In genomic region chr3:184314700-184315505, GRCh38 we compare ENCODE assay signal across 9 cellular contexts. TPM values are rescaled to one million over a fixed set of nuclear protein-coding genes. Genes with fewer than 3 reads are reported as not detected.
DNase-seq lines count a peak whose midpoint lies in the region; ATAC-seq and TF ChIP-seq lines count a peak whose summit lies in the region.
"Had no signal": no experiment of that assay in that cellular context is flagged by ENCODE, and none has a peak within 500 bp of the region (broad histone marks: within the 10 kb centered on the region; RNA-seq: fewer than 3 reads in every experiment).

No MANE protein-coding gene starts in this region.

- peaks cover 4% of the 10 kb centered on the region for H4K20me1 ChIP-seq in fibroblast of lung (ENCODE audit: control insufficient read depth, extremely low read depth, insufficient read depth, low read length)

- H3K27me3 Mint-ChIP-seq in activated T-helper 1 cell treated with anti-CD3 and anti-CD28 coated beads, Interleukin-12 subunit alpha, Interleukin-12 subunit beta, Interleukin-2, Interleukin-4 antibody, amounts not matched to agents 30 ng/mL and 10 ng/mL and 1 ng/mL, durations not matched to agents 14 hours and 24 hours and 36 hours (ENCODE audit: insufficient read depth), result no peaks in the 10 kb centered on the region
- H3K27me3 Mint-ChIP-seq in natural killer cell (ENCODE audit: low read depth in 2 of 2), result no peaks in the 10 kb centered on the region

- peak overlapping the region; percentile 94 for H3K9ac ChIP-seq in fibroblast of lung (ENCODE audit: insufficient read depth, low read length)

- peaks cover 29% of the 10 kb centered on the region for H3K36me3 Mint-ChIP-seq in activated T-helper 1 cell treated with anti-CD3 and anti-CD28 coated beads, Interleukin-12 subunit alpha, Interleukin-12 subunit beta, Interleukin-2, Interleukin-4 antibody, amounts not matched to agents 30 ng/mL and 10 ng/mL and 1 ng/mL, durations not matched to agents 14 hours and 24 hours and 36 hours (ENCODE audit: low read depth)
- no peaks in the 10 kb centered on the region for H3K36me3 Mint-ChIP-seq in natural killer cell

- H3K9me3 Mint-ChIP-seq in activated T-helper 1 cell treated with anti-CD3 and anti-CD28 coated beads, Interleukin-12 subunit alpha, Interleukin-12 subunit beta, Interleukin-2, Interleukin-4 antibody, amounts not matched to agents 30 ng/mL and 10 ng/mL and 1 ng/mL, durations not matched to agents 14 hours and 24 hours and 36 hours, result no peaks in the 10 kb centered on the region
- H3K9me3 Mint-ChIP-seq in natural killer cell, result no peaks in the 10 kb centered on the region

- H3K27me3 ChIP-seq in fibroblast of lung (ENCODE audit: control insufficient read depth, insufficient read depth, low read length) (no peaks in the 10 kb centered on the region), thoracic aorta (replicated peaks; ENCODE audit: insufficient read depth) (no peaks in the 10 kb centered on the region)

- peaks cover 29% of the 10 kb centered on the region for H3K4me1 Mint-ChIP-seq in activated T-helper 1 cell treated with anti-CD3 and anti-CD28 coated beads, Interleukin-12 subunit alpha, Interleukin-12 subunit beta, Interleukin-2, Interleukin-4 antibody, amounts not matched to agents 30 ng/mL and 10 ng/mL and 1 ng/mL, durations not matched to agents 14 hours and 24 hours and 36 hours (ENCODE audit: low read depth)
- H3K4me1 Mint-ChIP-seq in natural killer cell, result peaks cover 21 to 41% of the 10 kb centered on the region in 2 donors

- H3K27ac Mint-ChIP-seq in activated T-helper 1 cell treated with anti-CD3 and anti-CD28 coated beads, Interleukin-12 subunit alpha, Interleukin-12 subunit beta, Interleukin-2, Interleukin-4 antibody, amounts not matched to agents 30 ng/mL and 10 ng/mL and 1 ng/mL, durations not matched to agents 14 hours and 24 hours and 36 hours, result peak overlapping the region; percentile 87
- peak overlapping the region; percentile 82 to 91 for H3K27ac Mint-ChIP-seq in natural killer cell

- DNase-seq in AG08395 (ENCODE audit: low spot score) (peak; percentile 85), NOMO-1 treated with DMSO at 0.1 percent for 48 hours (lab: John Stamatoyannopoulos, UW; ENCODE audit: unreplicated experiment) (peak; percentile 68), fibroblast of lung (ENCODE audit: low read depth in 2 of 2) (peak; percentile 77 to 84), natural killer cell (peak; percentile 74), thoracic aorta (ENCODE audit: low spot score) (peak; percentile 55)
- DNase-seq in activated T-helper 1 cell treated with anti-CD3 and anti-CD28 coated beads, Interleukin-12 subunit alpha, Interleukin-12 subunit beta, Interleukin-2, Interleukin-4 antibody, amounts not matched to agents 30 ng/mL and 10 ng/mL and 1 ng/mL, durations not matched to agents 14 hours and 24 hours and 36 hours (ENCODE audit: low spot score), result peak; percentile 58

- H3K9me3 ChIP-seq in fibroblast of lung (ENCODE audit: control insufficient read depth, insufficient read depth, low read depth, low read length) (no peaks in the 10 kb centered on the region), thoracic aorta (no peaks in the 10 kb centered on the region)

- no peak overlapping the region for H2AFZ ChIP-seq in fibroblast of lung (ENCODE audit: low read length)

- H3K36me3 ChIP-seq in fibroblast of lung (ENCODE audit: control insufficient read depth, insufficient read depth, low read length), result peaks cover 11% of the 10 kb centered on the region
- no peaks in the 10 kb centered on the region for H3K36me3 ChIP-seq in thoracic aorta

- TF ChIP-seq CTCF in fibroblast of lung (conservative IDR thresholded peaks at IDR 0.05 in 1 of 2, IDR thresholded peaks at IDR 0.05 in 1 of 2; ENCODE audit: low read depth in 1 of 2, low read length in 2 of 2) (no peak), natural killer cell (IDR thresholded peaks at IDR 0.05) (no peak), thoracic aorta (IDR thresholded peaks at IDR 0.05) (no peak)

- peaks cover 53% of the 10 kb centered on the region for H3K79me2 ChIP-seq in fibroblast of lung (ENCODE audit: control insufficient read depth, insufficient read depth, low read length)

- peak overlapping the region; percentile 95 for H3K4me2 ChIP-seq in fibroblast of lung (ENCODE audit: extremely low read depth, insufficient read depth, low read length)

- H3K4me1 ChIP-seq in fibroblast of lung (ENCODE audit: control insufficient read depth, extremely low read depth, insufficient read depth, low read length) (peaks cover 15% of the 10 kb centered on the region), thoracic aorta (ENCODE audit: control insufficient read depth in 1 of 2, low read depth in 2 of 2) (peaks cover 42 to 45% of the 10 kb centered on the region in 2 donors)

- H3K27ac ChIP-seq in fibroblast of lung (ENCODE audit: insufficient read depth, low read length), result peak overlapping the region; percentile 95
- H3K27ac ChIP-seq in thoracic aorta, result peak overlapping the region; percentile 97 to 100

- H3K4me3 Mint-ChIP-seq in activated T-helper 1 cell treated with anti-CD3 and anti-CD28 coated beads, Interleukin-12 subunit alpha, Interleukin-12 subunit beta, Interleukin-2, Interleukin-4 antibody, amounts not matched to agents 30 ng/mL and 10 ng/mL and 1 ng/mL, durations not matched to agents 14 hours and 24 hours and 36 hours, result peak overlapping the region; percentile 83
- H3K4me3 Mint-ChIP-seq in natural killer cell, result peak overlapping the region; percentile 88

- intact Hi-C loops in activated T-helper 1 cell treated with anti-CD3 and anti-CD28 coated beads, Interleukin-12 subunit alpha, Interleukin-12 subunit beta, Interleukin-2, Interleukin-4 antibody, amounts not matched to agents 30 ng/mL and 10 ng/mL and 1 ng/mL, durations not matched to agents 14 hours and 24 hours and 36 hours (cut with micrococcal nuclease), result loop anchor here (1.0 kb wide), 7 partner anchors 16 to 431 kb away; partner anchors contain the start of genes ABCF3, AP2M1, EEF1AKMT4 and PARL
- intact Hi-C loops in natural killer cell (cut with micrococcal nuclease), result loop anchor here (1.0 kb wide), 1 partner anchor 16 kb away; the partner anchor contains the start of gene PSMD2

- ATAC-seq in GM18861 (IDR thresholded peaks at IDR 0.05; ENCODE audit: unreplicated experiment) (peak; percentile 29), HG03060 (IDR thresholded peaks at IDR 0.05; ENCODE audit: low read depth, unreplicated experiment) (peak; percentile 22), natural killer cell (peak; percentile 69 to 82 (median 73)), thoracic aorta (ENCODE audit: insufficient number of reproducible peaks, low FRiP score, low read depth) (peak; percentile 33)

- H3K4me3 ChIP-seq in fibroblast of lung (replicated peaks in 1 of 4; ENCODE audit: control extremely low read depth in 1 of 4, insufficient read depth in 1 of 4, low read depth in 3 of 4, low read length in 4 of 4) (peak overlapping the region; percentile 90 to 98 (median 95)), thoracic aorta (peak overlapping the region; percentile 99)

RNA-seq across cellular contexts. Expression of gene EIF4G1, which starts 0.5 kb away (rescaled TPM):
- total RNA-seq in activated T-helper 1 cell treated with anti-CD3 and anti-CD28 coated beads, Interleukin-12 subunit alpha, Interleukin-12 subunit beta, Interleukin-2, Interleukin-4 antibody, amounts not matched to agents 30 ng/mL and 10 ng/mL and 1 ng/mL, durations not matched to agents 14 hours and 24 hours and 36 hours, result 657 and 706 TPM in 2 replicates
- total RNA-seq in fibroblast of lung (187 and 263 TPM in 2 replicates), natural killer cell (100 to 1,000 TPM; 220 to 235 (median 227) TPM), thoracic aorta (100 to 1,000 TPM; 254 to 334 TPM)
- polyA plus RNA-seq in fibroblast of lung, result 235 and 349 TPM in 2 replicates
- 257 and 348 TPM in 2 replicates for polyA plus RNA-seq in fibroblast of lung (2012)
- 773 and 961 TPM in 2 replicates for polyA minus RNA-seq in fibroblast of lung (ENCODE audit: low replicate concordance)

RNA-seq across cellular contexts. Expression of gene PSMD2, which starts 15.9 kb away (rescaled TPM):
- 251 and 255 TPM in 2 replicates for total RNA-seq in activated T-helper 1 cell treated with anti-CD3 and anti-CD28 coated beads, Interleukin-12 subunit alpha, Interleukin-12 subunit beta, Interleukin-2, Interleukin-4 antibody, amounts not matched to agents 30 ng/mL and 10 ng/mL and 1 ng/mL, durations not matched to agents 14 hours and 24 hours and 36 hours
- total RNA-seq in fibroblast of lung (345 and 429 TPM in 2 replicates), natural killer cell (100 to 1,000 TPM; 218 to 237 (median 231) TPM), thoracic aorta (100 to 1,000 TPM; 160 to 213 TPM)
- 188 and 354 TPM in 2 replicates for polyA plus RNA-seq in fibroblast of lung
- polyA plus RNA-seq in fibroblast of lung (2012), result 219 and 389 TPM in 2 replicates
- 541 and 963 TPM in 2 replicates for polyA minus RNA-seq in fibroblast of lung (ENCODE audit: low replicate concordance)

RNA-seq across cellular contexts. Expression of gene FAM131A, which starts 22.5 kb away (rescaled TPM):
- 7.5 and 9.2 TPM in 2 replicates for total RNA-seq in activated T-helper 1 cell treated with anti-CD3 and anti-CD28 coated beads, Interleukin-12 subunit alpha, Interleukin-12 subunit beta, Interleukin-2, Interleukin-4 antibody, amounts not matched to agents 30 ng/mL and 10 ng/mL and 1 ng/mL, durations not matched to agents 14 hours and 24 hours and 36 hours
- 18.5 and 22.3 TPM in 2 replicates for total RNA-seq in fibroblast of lung
- polyA plus RNA-seq in fibroblast of lung, result 9.3 and 13.4 TPM in 2 replicates
- 8.2 and 15.1 TPM in 2 replicates for polyA plus RNA-seq in fibroblast of lung (2012)
- polyA minus RNA-seq in fibroblast of lung (ENCODE audit: low replicate concordance), result 12.5 and 18.4 TPM in 2 replicates
- 1 to 10 TPM; 6.9 to 8.8 (median 8.5) TPM for total RNA-seq in natural killer cell
- 10 to 100 TPM; 55.4 to 91.8 TPM for total RNA-seq in thoracic aorta

RNA-seq across cellular contexts. Expression of gene ECE2, which starts 39.1 kb away (rescaled TPM):
- not detected in 2 replicates for total RNA-seq in activated T-helper 1 cell treated with anti-CD3 and anti-CD28 coated beads, Interleukin-12 subunit alpha, Interleukin-12 subunit beta, Interleukin-2, Interleukin-4 antibody, amounts not matched to agents 30 ng/mL and 10 ng/mL and 1 ng/mL, durations not matched to agents 14 hours and 24 hours and 36 hours
- not detected in 2 replicates for total RNA-seq in fibroblast of lung
- not detected in 2 replicates for polyA plus RNA-seq in fibroblast of lung
- polyA plus RNA-seq in fibroblast of lung (2012), result not detected in 2 replicates
- not detected in 2 replicates for polyA minus RNA-seq in fibroblast of lung (ENCODE audit: low replicate concordance)
- not detected for total RNA-seq in natural killer cell
- total RNA-seq in thoracic aorta, result not detected
- total RNA-seq: NCI-H460 had no signal

RNA-seq across cellular contexts. Expression of gene CLCN2, which starts 46.5 kb away (rescaled TPM):
- 5.2 and 6.6 TPM in 2 replicates for total RNA-seq in activated T-helper 1 cell treated with anti-CD3 and anti-CD28 coated beads, Interleukin-12 subunit alpha, Interleukin-12 subunit beta, Interleukin-2, Interleukin-4 antibody, amounts not matched to agents 30 ng/mL and 10 ng/mL and 1 ng/mL, durations not matched to agents 14 hours and 24 hours and 36 hours
- total RNA-seq in fibroblast of lung (1.8 and 3.1 TPM in 2 replicates), natural killer cell (1 to 10 TPM; 7.8 to 8.2 (median 8.1) TPM), thoracic aorta (1 to 10 TPM; 4.3 to 8.0 TPM)
- 0.93 and 1.7 TPM in 2 replicates for polyA plus RNA-seq in fibroblast of lung
- polyA plus RNA-seq in fibroblast of lung (2012), result 0.92 and 1.9 TPM in 2 replicates
- 1.3 and 5.4 TPM in 2 replicates for polyA minus RNA-seq in fibroblast of lung (ENCODE audit: low replicate concordance)

Comparison
In these comparisons a context has a peak if more than half of its experiments do, and no peak if none do; other contexts are left out.
1. Peak in every context shown above with its lines: DNase-seq, ATAC-seq, H3K4me3 ChIP-seq and H3K27ac ChIP-seq.
2. ATAC-seq: peak in every context shown above with its lines; median percentile 73 in natural killer cell; 33 in thoracic aorta; 29 in GM18861; 22 in HG03060.